ENCODE assay signal across 22 cellular contexts in genomic region chr10:8325417-8325980, GRCh38.
DNase-seq lines count a peak whose midpoint lies in the region; ATAC-seq lines count a peak whose summit lies in the region.
"Had no signal": no experiment of that assay in that cellular context is flagged by ENCODE, and none has a peak within 500 bp of the region (broad histone marks: within the 10 kb centered on the region; RNA-seq: fewer than 3 reads in every experiment).

No MANE protein-coding gene starts in this region.

- peak overlapping the region; percentile 83 for H3K27ac Mint-ChIP-seq in activated CD8-positive, alpha-beta memory T cell treated with anti-CD3 and anti-CD28 coated beads, Interleukin-2, amount 10 ng/mL, durations not matched to agents 7 days and 5 days
- H3K27ac Mint-ChIP-seq in activated T-helper 17 cell treated with anti-CD3 and anti-CD28 coated beads, Interleukin-2, amount 50 U/mL, for 72 hours: peak overlapping the region; percentile 94
- H3K27ac Mint-ChIP-seq: effector memory CD8-positive, alpha-beta T cell; IgD-negative memory B cell; nephron had no signal

- H3K4me3 Mint-ChIP-seq in activated CD8-positive, alpha-beta memory T cell treated with anti-CD3 and anti-CD28 coated beads, Interleukin-2, amount 10 ng/mL, durations not matched to agents 7 days and 5 days: no peak overlapping the region
- H3K4me3 Mint-ChIP-seq in activated T-helper 17 cell treated with anti-CD3 and anti-CD28 coated beads, Interleukin-2, amount 50 U/mL, for 72 hours: peak overlapping the region; percentile 70
- H3K4me3 Mint-ChIP-seq: effector memory CD8-positive, alpha-beta T cell; IgD-negative memory B cell; nephron had no signal

- peaks cover 13% of the 10 kb centered on the region for H3K36me3 Mint-ChIP-seq in activated CD8-positive, alpha-beta memory T cell treated with anti-CD3 and anti-CD28 coated beads, Interleukin-2, amount 10 ng/mL, durations not matched to agents 7 days and 5 days
- no peaks in the 10 kb centered on the region for H3K36me3 Mint-ChIP-seq in activated T-helper 17 cell treated with anti-CD3 and anti-CD28 coated beads, Interleukin-2, amount 50 U/mL, for 72 hours (ENCODE audit: low read depth)
- H3K36me3 Mint-ChIP-seq: IgD-negative memory B cell had no signal

- no peaks in the 10 kb centered on the region for H3K27me3 Mint-ChIP-seq in activated CD8-positive, alpha-beta memory T cell treated with anti-CD3 and anti-CD28 coated beads, Interleukin-2, amount 10 ng/mL, durations not matched to agents 7 days and 5 days
- peaks cover 3% of the 10 kb centered on the region for H3K27me3 Mint-ChIP-seq in activated T-helper 17 cell treated with anti-CD3 and anti-CD28 coated beads, Interleukin-2, amount 50 U/mL, for 72 hours
- H3K27me3 Mint-ChIP-seq: CD8-positive, alpha-beta memory T cell had no signal

- ATAC-seq in activated CD8-positive, alpha-beta memory T cell treated with anti-CD3 and anti-CD28 coated beads, Interleukin-2, amount 10 ng/mL, durations not matched to agents 7 days and 5 days: peak; percentile 66
- ATAC-seq in activated T-helper 17 cell treated with anti-CD3 and anti-CD28 coated beads, Interleukin-2, amount 50 U/mL, for 72 hours (replicated peaks): peak; percentile 91
- ATAC-seq: effector memory CD8-positive, alpha-beta T cell; lower lobe of right lung had no signal

- peaks cover 51% of the 10 kb centered on the region for H3K4me1 Mint-ChIP-seq in activated CD8-positive, alpha-beta memory T cell treated with anti-CD3 and anti-CD28 coated beads, Interleukin-2, amount 10 ng/mL, durations not matched to agents 7 days and 5 days
- peaks cover 26% of the 10 kb centered on the region for H3K4me1 Mint-ChIP-seq in activated T-helper 17 cell treated with anti-CD3 and anti-CD28 coated beads, Interleukin-2, amount 50 U/mL, for 72 hours
- H3K4me1 Mint-ChIP-seq: IgD-negative memory B cell had no signal

- CTCF ChIA-PET in activated CD8-positive, alpha-beta memory T cell treated with anti-CD3 and anti-CD28 coated beads, Interleukin-2, amount 10 ng/mL, durations not matched to agents 7 days and 5 days (lab: Charles Lee): interaction anchor here (0.8 kb wide), 2 partner anchors 111 to 193 kb away, joined by 3 read pairs; no protein-coding TSS in a partner anchor

- H3K9me3 Mint-ChIP-seq in activated CD8-positive, alpha-beta memory T cell treated with anti-CD3 and anti-CD28 coated beads, Interleukin-2, amount 10 ng/mL, durations not matched to agents 7 days and 5 days (ENCODE audit: low read depth): no peaks in the 10 kb centered on the region
- no peaks in the 10 kb centered on the region for H3K9me3 Mint-ChIP-seq in activated T-helper 17 cell treated with anti-CD3 and anti-CD28 coated beads, Interleukin-2, amount 50 U/mL, for 72 hours
- H3K9me3 Mint-ChIP-seq: CD8-positive, alpha-beta memory T cell; effector memory CD8-positive, alpha-beta T cell; nephron had no signal

- no peak for DNase-seq in activated CD8-positive, alpha-beta memory T cell treated with anti-CD3 and anti-CD28 coated beads, Interleukin-2, amount 10 ng/mL, durations not matched to agents 7 days and 5 days
- DNase-seq in activated CD8-positive, alpha-beta memory T cell treated with anti-CD3 and anti-CD28 coated beads, Interleukin-2, amount 50 U/mL, for 4 hours: no peak
- peak; percentile 13 for DNase-seq in stimulated activated naive CD4-positive, alpha-beta T cell treated with Interleukin-2 at 50 U/mL for 16 hours (lab: John Stamatoyannopoulos, UW)
- no peak for DNase-seq in stimulated activated naive CD4-positive, alpha-beta T cell (lab: John Stamatoyannopoulos, UW)
- no peak for DNase-seq in NOMO-1 treated with DMSO at 0.1 percent for 48 hours (lab: John Stamatoyannopoulos, UW; ENCODE audit: unreplicated experiment)
- DNase-seq in KBM-7: no peak
- DNase-seq in cortex of kidney (lab: John Stamatoyannopoulos, UW): no peak
- DNase-seq: activated CD8-positive, alpha-beta memory T cell treated with anti-CD3 and anti-CD28 coated beads for 24 hours; AML-193; CD8-positive, alpha-beta memory T cell; effector memory CD8-positive, alpha-beta T cell; GOT3; hypothalamus; lower lobe of right lung; midbrain; NCI-H1092; NCI-H1694 treated with DMSO at 0.1 percent for 48 hours; NCI-H446 treated with DMSO at 0.1 percent for 48 hours; NCI-H774 had no signal

- in situ Hi-C loops in KBM-7 (cut with MboI; ENCODE audit: low pct_unique_long_range_greater_than_20kb, low sequenced_read_pairs): no loop called here
